In the genomic region with DNA sequence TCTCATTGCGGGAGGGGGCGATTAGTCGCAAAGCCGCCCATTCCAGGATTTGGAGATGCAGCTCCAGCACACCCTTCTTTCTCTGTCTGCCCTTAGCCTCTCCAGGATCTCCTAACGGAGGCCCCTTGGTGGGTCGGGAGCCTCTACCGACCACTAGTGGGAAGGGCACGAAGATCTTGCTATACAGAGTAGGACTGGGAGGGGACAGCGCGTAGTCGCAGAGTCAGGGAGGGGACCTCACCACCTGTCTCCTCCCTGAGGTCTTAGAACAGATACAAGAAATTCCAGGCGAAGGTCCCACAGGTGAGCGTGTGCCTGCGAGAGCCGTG, we compare ENCODE assay signal across 8 cellular contexts. TPM values are rescaled to one million over a fixed set of nuclear protein-coding genes. Genes with fewer than 3 reads are reported as not detected.
A peak's percentile ranks its signal among the peaks of the same experiment; 100 is the strongest.
DNase-seq lines count a peak whose midpoint lies in the region; ATAC-seq, FAIRE-seq and TF ChIP-seq lines count a peak whose summit lies in the region.

No MANE protein-coding gene starts in this region.

- no peak for TF ChIP-seq POLR2A in HepG2 (IDR thresholded peaks at IDR 0.05; ENCODE audit: insufficient read depth in 1 of 2, low read depth in 2 of 2, low read length in 2 of 2)

- peak; percentile 77 for ATAC-seq in HepG2
- ATAC-seq in upper lobe of right lung, result peak; percentile 40
- ATAC-seq in GM18498 (IDR thresholded peaks at IDR 0.05; ENCODE audit: unreplicated experiment), result no peak

- no peaks in the 10 kb centered on the region for H3K79me2 ChIP-seq in HepG2 (ENCODE audit: insufficient read depth, low read length)

- H3K4me2 ChIP-seq in HepG2 (ENCODE audit: low read depth, low read length), result peak overlapping the region; percentile 88

- no peak overlapping the region for H3K4me3 ChIP-seq in brain microvascular endothelial cell (ENCODE audit: low read depth, low read length)
- H3K4me3 ChIP-seq in HepG2 (replicated peaks in 1 of 3; ENCODE audit: insufficient read depth in 1 of 3, low read depth in 2 of 3, low read length in 3 of 3), result peak overlapping the region; percentile 58 to 73 (median 61); a peak in 5 of 6 replicates
- H3K4me3 ChIP-seq in upper lobe of right lung, result peak overlapping the region; percentile 56

- H3K9ac ChIP-seq in HepG2 (ENCODE audit: insufficient read depth, low read depth, low read length), result peak overlapping the region; percentile 34

- TF ChIP-seq CTCF in brain microvascular endothelial cell (IDR thresholded peaks at IDR 0.05; ENCODE audit: low read depth, low read length, missing control alignments), result peak; percentile 56
- TF ChIP-seq CTCF in HepG2 (CRISPR knock-in tag; IDR thresholded peaks at IDR 0.05), result 0 out of 2 replicates have a peak, but pooled peaks have one; percentile 30
- peak; percentile 43 for TF ChIP-seq CTCF in upper lobe of right lung (IDR thresholded peaks at IDR 0.05)

- H3K9me3 ChIP-seq in HepG2 (ENCODE audit: low read length) (no peaks in the 10 kb centered on the region), upper lobe of right lung (no peaks in the 10 kb centered on the region)

- peaks cover 56% of the 10 kb centered on the region for H3K4me1 ChIP-seq in HepG2 (ENCODE audit: insufficient read depth, low read length)
- H3K4me1 ChIP-seq in upper lobe of right lung, result peaks cover 15% of the 10 kb centered on the region

- H2AFZ ChIP-seq in HepG2 (ENCODE audit: low read length), result no peak overlapping the region

- no peak for TF ChIP-seq RAD21 in HepG2 (CRISPR knock-in tag; IDR thresholded peaks at IDR 0.05)

- BruUV-seq in HepG2 (replicated peaks; lab: Mats Ljungman, UMichigan), result no TSS peak

- H3K36me3 ChIP-seq in brain microvascular endothelial cell (replicated peaks), result no peaks in the 10 kb centered on the region
- no peaks in the 10 kb centered on the region for H3K36me3 ChIP-seq in HepG2 (replicated peaks in 1 of 2; ENCODE audit: control insufficient read depth in 1 of 2, insufficient read depth in 2 of 2, low read length in 2 of 2)
- H3K36me3 ChIP-seq in upper lobe of right lung, result no peaks in the 10 kb centered on the region

- intact Hi-C loops in HepG2 (cut with micrococcal nuclease; ENCODE audit: unreplicated experiment) (loop anchor here (2.0 kb wide), 1 partner anchor 17 kb away; no protein-coding TSS in a partner anchor), upper lobe of right lung (cut with DNase I) (no loop called here)

- POLR2A ChIA-PET in HepG2 (lab: Yijun Ruan, JAX), result interaction anchor here (1.3 to 1.7 kb wide), 3 partner anchors 15 to 29 kb away, joined by 3 to 5 read pairs (median 4); a partner anchor contains a TSS

- in situ Hi-C loops in brain microvascular endothelial cell (cut with HindIII; ENCODE audit: low pct_ligation_motif_present, low sequenced_read_pairs) (no loop called here), HepG2 (cut with HindIII; ENCODE audit: extremely low pct_ligation_motif_present, low pct_unique_long_range_greater_than_20kb) (no loop called here)

- H4K20me1 ChIP-seq in HepG2 (ENCODE audit: insufficient read depth, low read length), result no peaks in the 10 kb centered on the region

- CTCF ChIA-PET in HepG2 (lab: Yijun Ruan, JAX; ENCODE audit: low intra/inter-chr PET ratio, low total read pairs), result interaction anchor here (2.8 kb wide), 1 partner anchor 18 kb away, joined by 13 read pairs; no protein-coding TSS in a partner anchor

- peak; percentile 9 for DNase-seq in COR-L47 (lab: John Stamatoyannopoulos, UW)
- peak; percentile 55 for DNase-seq in NCI-H146 (lab: John Stamatoyannopoulos, UW)
- no peak for DNase-seq in brain microvascular endothelial cell
- no peak for DNase-seq in HepG2 (ENCODE audit: low spot score)
- no peak for DNase-seq in upper lobe of right lung
- no peak for DNase-seq in RKO (ENCODE audit: low spot score)
- no peak for DNase-seq in GM19238 (ENCODE audit: insufficient read length, low spot score)

- FAIRE-seq in HepG2 (lab: Jason Lieb, UNC), result no peak

- WGBS in HepG2 (ENCODE audit: low lambda C conversion rate), result 23% methylated on average over 10 of the region's 15 CpGs

- TF ChIP-seq EP300 in HepG2 (IDR thresholded peaks at IDR 0.05; ENCODE audit: low read depth in 2 of 2, low read length in 2 of 2), result no peak
- no peak for TF ChIP-seq EP300 in HepG2 (CRISPR knock-in tag; IDR thresholded peaks at IDR 0.05; ENCODE audit: borderline replicate concordance)

- no peak overlapping the region for H3K27ac ChIP-seq in brain microvascular endothelial cell
- no peak overlapping the region for H3K27ac ChIP-seq in HepG2 (ENCODE audit: extremely low read length, insufficient read depth, low read length)
- peak overlapping the region; percentile 71 for H3K27ac ChIP-seq in upper lobe of right lung

- peaks cover 50% of the 10 kb centered on the region for H3K27me3 ChIP-seq in brain microvascular endothelial cell (replicated peaks)
- peaks cover 2 to 47% of the 10 kb centered on the region in 2 experiments; a peak in 4 of 5 replicates for H3K27me3 ChIP-seq in HepG2 (ENCODE audit: control insufficient read depth in 1 of 2, insufficient read depth in 2 of 2, low read length in 2 of 2)
- H3K27me3 ChIP-seq in upper lobe of right lung, result peaks cover 26% of the 10 kb centered on the region

RNA-seq across cellular contexts. Expression of a gene that starts 0.6 kb away (rescaled TPM):
- 5.1 and 5.8 TPM in 2 replicates for total RNA-seq in HepG2 (2016; rRNA removed; fragmentation: Illumina TruSeq; extraction: Trizol)
- total RNA-seq in HepG2 (2016; cell fraction: cytosol; rRNA removed; fragmentation: Illumina TruSeq; extraction: Trizol; ENCODE audit: low read depth), result 1.5 and 1.6 TPM in 2 replicates
- 5.3 and 5.8 TPM in 2 replicates for total RNA-seq in HepG2 (2016; cell fraction: insoluble cytoplasmic fraction; rRNA removed; fragmentation: Illumina TruSeq; extraction: Trizol)
- 4.8 and 5.0 TPM in 2 replicates for total RNA-seq in HepG2 (2016; cell fraction: membrane; rRNA removed; fragmentation: Illumina TruSeq; extraction: Trizol)
- 3.0 and 4.2 TPM in 2 replicates for total RNA-seq in HepG2 (2016; cell fraction: nucleus; rRNA removed; fragmentation: Illumina TruSeq; extraction: Trizol)
- 0.41 and 1.1 TPM in 2 replicates for polyA plus RNA-seq in HepG2 (2011; rRNA removed)
- polyA plus RNA-seq in HepG2 (2011; cell fraction: cytosol; rRNA removed), result 0.38 and 0.64 TPM in 2 replicates
- 0.42 and 0.95 TPM in 2 replicates for polyA plus RNA-seq in HepG2 (2011; cell fraction: nucleus; rRNA removed)
- 0.58 and 0.69 TPM in 2 replicates for polyA plus RNA-seq in HepG2 (2012)
- 1.8 TPM in 2 replicates for polyA plus RNA-seq in HepG2 (2016; cell fraction: cytosol; fragmentation: Illumina TruSeq; extraction: Trizol; ENCODE audit: low read depth)
- polyA plus RNA-seq in HepG2 (2016; cell fraction: insoluble cytoplasmic fraction; fragmentation: Illumina TruSeq; extraction: Trizol; ENCODE audit: low read depth), result 7.9 and 8.6 TPM in 2 replicates
- polyA plus RNA-seq in HepG2 (2016; cell fraction: membrane; fragmentation: Illumina TruSeq; extraction: Trizol; ENCODE audit: low read depth), result 2.3 and 3.2 TPM in 2 replicates
- polyA plus RNA-seq in HepG2 (2016; cell fraction: nucleus; fragmentation: Illumina TruSeq; extraction: Trizol; ENCODE audit: insufficient read depth, low read depth), result 5.8 and 9.1 TPM in 2 replicates
- polyA minus RNA-seq in HepG2 (2011; rRNA and poly(A)+ RNA removed; ENCODE audit: low replicate concordance), result 1.9 TPM in 1 of 2 replicates, not detected in the other
- 0.70 and 0.99 TPM in 2 replicates for polyA minus RNA-seq in HepG2 (2011; cell fraction: cytosol; rRNA and poly(A)+ RNA removed)
- polyA minus RNA-seq in HepG2 (2011; cell fraction: nucleus; rRNA and poly(A)+ RNA removed), result 0.13 TPM in 1 of 2 replicates, not detected in the other
- total RNA-seq in upper lobe of right lung, result 2.7 TPM

RNA-seq across cellular contexts. Expression of a gene that starts 23.4 kb away (rescaled TPM):
- 0.70 and 0.80 TPM in 2 replicates for total RNA-seq in HepG2 (2016; rRNA removed; fragmentation: Illumina TruSeq; extraction: Trizol)
- 0.20 and 0.26 TPM in 2 replicates for total RNA-seq in HepG2 (2016; cell fraction: cytosol; rRNA removed; fragmentation: Illumina TruSeq; extraction: Trizol; ENCODE audit: low read depth)
- 0.68 and 1.1 TPM in 2 replicates for total RNA-seq in HepG2 (2016; cell fraction: insoluble cytoplasmic fraction; rRNA removed; fragmentation: Illumina TruSeq; extraction: Trizol)
- 0.59 and 0.62 TPM in 2 replicates for total RNA-seq in HepG2 (2016; cell fraction: membrane; rRNA removed; fragmentation: Illumina TruSeq; extraction: Trizol)
- total RNA-seq in HepG2 (2016; cell fraction: nucleus; rRNA removed; fragmentation: Illumina TruSeq; extraction: Trizol), result 0.28 and 0.37 TPM in 2 replicates
- 0.14 and 0.16 TPM in 2 replicates for polyA plus RNA-seq in HepG2 (2011; rRNA removed)
- 0.10 and 0.12 TPM in 2 replicates for polyA plus RNA-seq in HepG2 (2011; cell fraction: cytosol; rRNA removed)
- 0.09 and 0.43 TPM in 2 replicates for polyA plus RNA-seq in HepG2 (2011; cell fraction: nucleus; rRNA removed)
- 0.24 and 0.29 TPM in 2 replicates for polyA plus RNA-seq in HepG2 (2012)
- 0.24 and 0.27 TPM in 2 replicates for polyA plus RNA-seq in HepG2 (2016; cell fraction: cytosol; fragmentation: Illumina TruSeq; extraction: Trizol; ENCODE audit: low read depth)
- polyA plus RNA-seq in HepG2 (2016; cell fraction: insoluble cytoplasmic fraction; fragmentation: Illumina TruSeq; extraction: Trizol; ENCODE audit: low read depth), result 0.71 and 1.2 TPM in 2 replicates
- 0.50 and 0.52 TPM in 2 replicates for polyA plus RNA-seq in HepG2 (2016; cell fraction: membrane; fragmentation: Illumina TruSeq; extraction: Trizol; ENCODE audit: low read depth)
- polyA plus RNA-seq in HepG2 (2016; cell fraction: nucleus; fragmentation: Illumina TruSeq; extraction: Trizol; ENCODE audit: insufficient read depth, low read depth), result 1.1 and 1.5 TPM in 2 replicates
- 0.38 TPM in 1 of 2 replicates, not detected in the other for polyA minus RNA-seq in HepG2 (2011; rRNA and poly(A)+ RNA removed; ENCODE audit: low replicate concordance)
- polyA minus RNA-seq in HepG2 (2011; cell fraction: cytosol; rRNA and poly(A)+ RNA removed), result not detected in 2 replicates
- 0.12 TPM in 1 of 2 replicates, not detected in the other for polyA minus RNA-seq in HepG2 (2011; cell fraction: nucleus; rRNA and poly(A)+ RNA removed)
- 5.6 TPM for total RNA-seq in upper lobe of right lung

RNA-seq across cellular contexts. Expression of a gene that starts 28.6 kb away (rescaled TPM):
- total RNA-seq in HepG2 (2016; rRNA removed; fragmentation: Illumina TruSeq; extraction: Trizol) (40.4 and 54.8 TPM in 2 replicates), upper lobe of right lung (46.7 TPM)
- total RNA-seq in HepG2 (2016; cell fraction: cytosol; rRNA removed; fragmentation: Illumina TruSeq; extraction: Trizol; ENCODE audit: low read depth), result 58.9 and 65.5 TPM in 2 replicates
- total RNA-seq in HepG2 (2016; cell fraction: insoluble cytoplasmic fraction; rRNA removed; fragmentation: Illumina TruSeq; extraction: Trizol), result 35.1 and 61.8 TPM in 2 replicates
- 24.4 and 24.9 TPM in 2 replicates for total RNA-seq in HepG2 (2016; cell fraction: membrane; rRNA removed; fragmentation: Illumina TruSeq; extraction: Trizol)
- total RNA-seq in HepG2 (2016; cell fraction: nucleus; rRNA removed; fragmentation: Illumina TruSeq; extraction: Trizol), result 52.0 and 62.6 TPM in 2 replicates
- 18.6 and 28.4 TPM in 2 replicates for polyA plus RNA-seq in HepG2 (2011; rRNA removed)
- 9.7 and 12.5 TPM in 2 replicates for polyA plus RNA-seq in HepG2 (2011; cell fraction: cytosol; rRNA removed)
- polyA plus RNA-seq in HepG2 (2011; cell fraction: nucleus; rRNA removed), result 158 and 176 TPM in 2 replicates
- 28.0 and 41.5 TPM in 2 replicates for polyA plus RNA-seq in HepG2 (2012)
- polyA plus RNA-seq in HepG2 (2016; cell fraction: cytosol; fragmentation: Illumina TruSeq; extraction: Trizol; ENCODE audit: low read depth), result 7.8 and 7.9 TPM in 2 replicates
- 28.2 and 32.7 TPM in 2 replicates for polyA plus RNA-seq in HepG2 (2016; cell fraction: insoluble cytoplasmic fraction; fragmentation: Illumina TruSeq; extraction: Trizol; ENCODE audit: low read depth)
- polyA plus RNA-seq in HepG2 (2016; cell fraction: membrane; fragmentation: Illumina TruSeq; extraction: Trizol; ENCODE audit: low read depth), result 9.0 and 12.1 TPM in 2 replicates
- 146 and 160 TPM in 2 replicates for polyA plus RNA-seq in HepG2 (2016; cell fraction: nucleus; fragmentation: Illumina TruSeq; extraction: Trizol; ENCODE audit: insufficient read depth, low read depth)
- 50.2 and 100 TPM in 2 replicates for polyA minus RNA-seq in HepG2 (2011; rRNA and poly(A)+ RNA removed; ENCODE audit: low replicate concordance)
- polyA minus RNA-seq in HepG2 (2011; cell fraction: cytosol; rRNA and poly(A)+ RNA removed), result 19.4 and 21.0 TPM in 2 replicates
- polyA minus RNA-seq in HepG2 (2011; cell fraction: nucleus; rRNA and poly(A)+ RNA removed), result 53.3 and 54.8 TPM in 2 replicates

RNA-seq across cellular contexts. Expression of a gene that starts 57.7 kb away (rescaled TPM):
- total RNA-seq in HepG2 (2016; rRNA removed; fragmentation: Illumina TruSeq; extraction: Trizol), result 0.04 TPM in 1 of 2 replicates, not detected in the other
- total RNA-seq in HepG2 (2016; cell fraction: cytosol; rRNA removed; fragmentation: Illumina TruSeq; extraction: Trizol; ENCODE audit: low read depth), result not detected in 2 replicates
- 0.09 TPM in 1 of 2 replicates, not detected in the other for total RNA-seq in HepG2 (2016; cell fraction: insoluble cytoplasmic fraction; rRNA removed; fragmentation: Illumina TruSeq; extraction: Trizol)
- total RNA-seq in HepG2 (2016; cell fraction: membrane; rRNA removed; fragmentation: Illumina TruSeq; extraction: Trizol), result not detected in 2 replicates
- total RNA-seq in HepG2 (2016; cell fraction: nucleus; rRNA removed; fragmentation: Illumina TruSeq; extraction: Trizol), result not detected in 2 replicates
- polyA plus RNA-seq in HepG2 (2011; rRNA removed), result 0.35 TPM in 1 of 2 replicates, not detected in the other
- polyA plus RNA-seq in HepG2 (2011; cell fraction: cytosol; rRNA removed), result 0.01 and 0.03 TPM in 2 replicates
- polyA plus RNA-seq in HepG2 (2011; cell fraction: nucleus; rRNA removed), result not detected in 2 replicates
- not detected in 2 replicates for polyA plus RNA-seq in HepG2 (2012)
- not detected in 2 replicates for polyA plus RNA-seq in HepG2 (2016; cell fraction: cytosol; fragmentation: Illumina TruSeq; extraction: Trizol; ENCODE audit: low read depth)
- polyA plus RNA-seq in HepG2 (2016; cell fraction: insoluble cytoplasmic fraction; fragmentation: Illumina TruSeq; extraction: Trizol; ENCODE audit: low read depth), result not detected in 2 replicates
- not detected in 2 replicates for polyA plus RNA-seq in HepG2 (2016; cell fraction: membrane; fragmentation: Illumina TruSeq; extraction: Trizol; ENCODE audit: low read depth)
- polyA plus RNA-seq in HepG2 (2016; cell fraction: nucleus; fragmentation: Illumina TruSeq; extraction: Trizol; ENCODE audit: insufficient read depth, low read depth), result not detected in 2 replicates
- not detected in 2 replicates for polyA minus RNA-seq in HepG2 (2011; rRNA and poly(A)+ RNA removed; ENCODE audit: low replicate concordance)
- polyA minus RNA-seq in HepG2 (2011; cell fraction: cytosol; rRNA and poly(A)+ RNA removed), result not detected in 2 replicates
- not detected in 2 replicates for polyA minus RNA-seq in HepG2 (2011; cell fraction: nucleus; rRNA and poly(A)+ RNA removed)
- total RNA-seq in upper lobe of right lung, result 1.7 TPM

Comparison
In these comparisons a context has a peak if more than half of its experiments do, and no peak if none do; other contexts are left out.
1. DNase-seq: peak in COR-L47 (single experiment) and NCI-H146 (single experiment); none in brain microvascular endothelial cell (single experiment), HepG2 (single experiment), upper lobe of right lung (single experiment), RKO (single experiment) and GM19238 (single experiment).
2. Peak in every context shown above with its lines, with median percentiles within 50 percentile points of each other: CTCF ChIP-seq.